10 cellular contexts compared by ENCODE assay signal in the genomic region with DNA sequence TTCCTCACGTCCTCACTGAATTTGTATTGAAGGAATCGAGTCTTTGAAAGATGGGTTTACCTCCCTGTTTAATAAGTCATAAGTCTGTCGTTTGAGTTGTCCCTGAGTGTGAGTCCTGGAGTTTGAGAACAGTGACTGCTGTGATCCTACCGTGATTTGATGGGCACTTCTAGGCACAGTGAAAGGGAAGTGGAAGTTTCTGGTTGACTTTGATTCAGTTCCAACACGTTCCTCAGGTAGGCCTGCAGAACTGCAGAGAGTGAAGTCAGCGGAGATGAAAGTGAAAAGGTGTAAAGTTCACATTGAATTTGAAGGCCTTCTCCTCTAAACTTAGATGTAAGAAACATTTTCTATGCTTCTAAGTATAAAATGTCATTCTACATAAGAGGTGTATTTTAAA. TPM values are rescaled to one million over a fixed set of nuclear protein-coding genes. Genes with fewer than 3 reads are reported as not detected.
"Had no signal": no experiment of that assay in that cellular context is flagged by ENCODE, and none has a peak within 500 bp of the region (broad histone marks: within the 10 kb centered on the region; RNA-seq: fewer than 3 reads in every experiment).

No MANE protein-coding gene starts in this region.

- H3K27ac Mint-ChIP-seq: HFFc6, IgD-negative memory B cell had no signal

- H3K36me3 ChIP-seq: HAP-1 had no signal

- H3K9me3 ChIP-seq: HAP-1 had no signal

- H3K4me3 Mint-ChIP-seq: HFFc6, IgD-negative memory B cell had no signal

- H3K4me3 ChIP-seq: GM23248, HAP-1 had no signal

- H3K36me3 Mint-ChIP-seq: IgD-negative memory B cell had no signal

- ATAC-seq: HCT116, HepG2 had no signal

- FAIRE-seq: HepG2 had no signal

- DNase-seq: GM23248, GOT3, H7, HFFc6, KBM-7 had no signal

RNA-seq across cellular contexts. Expression of a gene that starts 52.9 kb away (rescaled TPM):
- total RNA-seq: HepG2, HT1080 had no signal
- polyA plus RNA-seq: HepG2 had no signal
